In the genomic region with DNA sequence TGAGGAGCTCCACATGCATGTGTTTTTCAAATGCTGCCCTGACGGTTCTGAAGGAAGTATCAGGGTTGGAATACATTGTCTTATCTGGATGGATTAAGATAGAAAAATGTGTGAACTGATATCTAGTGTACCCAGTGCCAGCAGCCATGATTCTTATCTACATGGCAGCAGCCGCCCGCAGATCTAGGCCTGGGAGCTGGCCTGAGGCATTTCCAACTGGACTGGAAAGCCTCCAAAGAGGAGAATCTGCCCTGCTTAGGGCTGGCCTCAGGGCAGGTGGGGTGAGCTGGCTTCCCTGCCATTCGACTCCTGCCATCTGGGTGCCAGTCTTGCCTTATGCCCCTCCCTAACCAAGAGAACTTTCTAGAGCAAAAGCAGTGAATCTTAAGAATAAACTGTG, we compare ENCODE assay signal across 20 cellular contexts.
DNase-seq lines count a peak whose midpoint lies in the region; ATAC-seq and TF ChIP-seq lines count a peak whose summit lies in the region.
"Had no signal": no experiment of that assay in that cellular context is flagged by ENCODE, and none has a peak within 500 bp of the region (broad histone marks: within the 10 kb centered on the region; RNA-seq: fewer than 3 reads in every experiment).

No MANE protein-coding gene starts in this region.

- H3K36me3 ChIP-seq in SK-N-SH (replicated peaks in 1 of 2; ENCODE audit: control insufficient read depth in 1 of 2, insufficient read depth in 2 of 2, low read length in 1 of 2) (peaks cover 16 to 21% of the 10 kb centered on the region in 2 experiments), esophagus muscularis mucosa (no peaks in the 10 kb centered on the region), trophoblast cell (ENCODE audit: control insufficient read depth in 1 of 2, insufficient read depth in 2 of 2, low read length in 2 of 2) (no peaks in the 10 kb centered on the region)
- H3K36me3 ChIP-seq: BLaER1 treated with 17β-estradiol and CSF1 and Interleukin-3, amounts not matched to agents 10 nM and 100 nM; MG63; SJCRH30 had no signal

- CTCF ChIA-PET in SK-N-SH (lab: Yijun Ruan, JAX), result interaction anchor here (0.7 to 1.3 kb wide), 3 partner anchors 20 to 278 kb away, joined by 3 to 9 read pairs (median 3); no protein-coding TSS in a partner anchor
- CTCF ChIA-PET in activated CD8-positive, alpha-beta T cell treated with anti-CD3 and anti-CD28 coated beads for 36 hours (lab: Charles Lee), result interaction anchor here (1.0 kb wide), 1 partner anchor 277 kb away, joined by 3 read pairs; no protein-coding TSS in a partner anchor

- 63% methylated on average over 3 of the region's 4 CpGs for WGBS in SK-N-SH (ENCODE audit: low lambda C conversion rate)
- 50% methylated on average over 4 of the region's 4 CpGs for WGBS in esophagus muscularis mucosa
- no CpG with 5 or more reads among the region's 4 CpGs for WGBS in trophoblast cell (ENCODE audit: extremely low coverage, insufficient coverage, insufficient read length)

- peaks cover 3% of the 10 kb centered on the region for H3K27me3 Mint-ChIP-seq in activated CD8-positive, alpha-beta T cell treated with anti-CD3 and anti-CD28 coated beads for 36 hours
- H3K27me3 Mint-ChIP-seq: CD4-positive, alpha-beta T cell had no signal

- no peak overlapping the region for H2BK120ac ChIP-seq in trophoblast cell (ENCODE audit: insufficient read depth, low read length, poor library complexity)

- H3K9me3 ChIP-seq in SK-N-SH (no peaks in the 10 kb centered on the region), esophagus muscularis mucosa (no peaks in the 10 kb centered on the region), trophoblast cell (ENCODE audit: insufficient read depth, low read depth, low read length) (no peaks in the 10 kb centered on the region)
- H3K9me3 ChIP-seq: BLaER1 treated with 17β-estradiol and CSF1 and Interleukin-3, amounts not matched to agents 10 nM and 100 nM; MG63; SJCRH30 had no signal

- no peak overlapping the region for H4K91ac ChIP-seq in trophoblast cell (ENCODE audit: low read depth, low read length)

- DNase-seq in G401 (ENCODE audit: low spot score) (peak; percentile 81), SK-N-SH (no peak), esophagus muscularis mucosa (ENCODE audit: extremely low spot score) (no peak), trophoblast cell (peak; percentile 51 to 70), cortex of kidney (lab: John Stamatoyannopoulos, UW) (no peak)
- no peak for DNase-seq in activated CD8-positive, alpha-beta T cell treated with anti-CD3 and anti-CD28 coated beads for 36 hours
- DNase-seq: CD4-positive, alpha-beta T cell; KBM-7; MG63; NCI-H2029; NCI-H446 treated with DMSO at 0.1 percent for 48 hours; NCI-H526; NCI-H82; NK-92 treated with Interleukin-12 subunit alpha and Interleukin-12 subunit beta, amount 100 ng/mL, for 24 hours; PC-3; SJCRH30 had no signal

- POLR2A ChIA-PET in SK-N-SH (lab: Yijun Ruan, JAX), result no interaction called here
- POLR2A ChIA-PET in activated CD8-positive, alpha-beta T cell treated with anti-CD3 and anti-CD28 coated beads for 36 hours (lab: Charles Lee), result no interaction called here

- no peak overlapping the region for H3K18ac ChIP-seq in trophoblast cell (ENCODE audit: low read length)

- peaks cover 5% of the 10 kb centered on the region for H3F3A ChIP-seq in SK-N-SH (replicated peaks; ENCODE audit: insufficient read depth)

- H2AFZ ChIP-seq in SK-N-SH (ENCODE audit: low read depth) (no peak overlapping the region), trophoblast cell (ENCODE audit: insufficient read depth, low read length, poor library complexity) (no peak overlapping the region)

- TF ChIP-seq CTCF in SK-N-SH (IDR thresholded peaks at IDR 0.05), result no peak
- TF ChIP-seq CTCF in esophagus muscularis mucosa (IDR thresholded peaks at IDR 0.05), result no peak
- no peak for TF ChIP-seq CTCF in activated CD8-positive, alpha-beta T cell treated with anti-CD3 and anti-CD28 coated beads for 36 hours (IDR thresholded peaks at IDR 0.05)

- H3K9me2 ChIP-seq in SK-N-SH, result no peaks in the 10 kb centered on the region

- no peak overlapping the region for H4K12ac ChIP-seq in trophoblast cell (ENCODE audit: low read depth, low read length)

- H4K20me1 ChIP-seq in SK-N-SH (ENCODE audit: insufficient read depth), result no peaks in the 10 kb centered on the region
- H4K20me1 ChIP-seq: BLaER1 treated with 17β-estradiol and CSF1 and Interleukin-3, amounts not matched to agents 10 nM and 100 nM had no signal

- no peak overlapping the region for H4K8ac ChIP-seq in trophoblast cell (ENCODE audit: low read depth, low read length)

- no peak overlapping the region for H3K4me2 ChIP-seq in SK-N-SH
- H3K4me2 ChIP-seq in trophoblast cell (ENCODE audit: low read length), result no peak overlapping the region
- H3K4me2 ChIP-seq: BLaER1 treated with 17β-estradiol and CSF1 and Interleukin-3, amounts not matched to agents 10 nM and 100 nM had no signal

- no peak overlapping the region for H3K4me3 Mint-ChIP-seq in activated CD8-positive, alpha-beta T cell treated with anti-CD3 and anti-CD28 coated beads for 36 hours
- H3K4me3 Mint-ChIP-seq: CD4-positive, alpha-beta T cell had no signal

- peaks cover 8 to 17% of the 10 kb centered on the region in 2 experiments; a peak in 3 of 4 replicates for H3K4me1 ChIP-seq in SK-N-SH (ENCODE audit: control insufficient read depth in 1 of 2, insufficient read depth in 2 of 2, low read depth in 1 of 2, low read length in 1 of 2)
- H3K4me1 ChIP-seq in esophagus muscularis mucosa, result peaks cover 0 to 33% (median 25%) of the 10 kb centered on the region in 4 donors
- H3K4me1 ChIP-seq in trophoblast cell (ENCODE audit: control insufficient read depth in 1 of 2, insufficient read depth in 2 of 2, low read length in 2 of 2), result no peaks in the 10 kb centered on the region

- H2BK12ac ChIP-seq in trophoblast cell (ENCODE audit: low read length), result no peak overlapping the region

- H3K27ac Mint-ChIP-seq in activated CD8-positive, alpha-beta T cell treated with anti-CD3 and anti-CD28 coated beads for 36 hours, result no peak overlapping the region
- H3K27ac Mint-ChIP-seq: CD4-positive, alpha-beta T cell had no signal

- H3K79me2 ChIP-seq in SK-N-SH (ENCODE audit: insufficient read depth), result peaks cover 27% of the 10 kb centered on the region; the same call in 1 of the 2 replicates
- no peaks in the 10 kb centered on the region for H3K79me2 ChIP-seq in trophoblast cell (ENCODE audit: control insufficient read depth, insufficient read depth, low read length, poor library complexity)

- TF ChIP-seq EP300 in SK-N-SH (IDR thresholded peaks at IDR 0.05; ENCODE audit: borderline replicate concordance in 1 of 2, low read depth in 1 of 2, low read length in 1 of 2), result peak in 1 of 2 experiments; percentile 58; a peak in 1 of 4 replicates
- no peak for TF ChIP-seq EP300 in esophagus muscularis mucosa (IDR thresholded peaks at IDR 0.05)

- H3K9ac ChIP-seq in SK-N-SH (no peak overlapping the region), trophoblast cell (ENCODE audit: low read length) (no peak overlapping the region)
- H3K9ac ChIP-seq: BLaER1 treated with 17β-estradiol and CSF1 and Interleukin-3, amounts not matched to agents 10 nM and 100 nM had no signal

- H2AK5ac ChIP-seq in trophoblast cell (ENCODE audit: low read length), result no peak overlapping the region

- no peak overlapping the region for H3K14ac ChIP-seq in trophoblast cell (ENCODE audit: low read length)

- TF ChIP-seq POLR2A in esophagus muscularis mucosa (IDR thresholded peaks at IDR 0.05; ENCODE audit: low read depth), result no peak

- no peak for ATAC-seq in HG03196 (IDR thresholded peaks at IDR 0.05; ENCODE audit: unreplicated experiment)
- no peak for ATAC-seq in HG03280 (IDR thresholded peaks at IDR 0.05; ENCODE audit: unreplicated experiment)
- no peak for ATAC-seq in activated CD8-positive, alpha-beta T cell treated with anti-CD3 and anti-CD28 coated beads for 36 hours
- ATAC-seq: PC-3, Right ventricle myocardium inferior had no signal

- H3K27me3 ChIP-seq in SK-N-SH (ENCODE audit: insufficient read depth) (no peaks in the 10 kb centered on the region), esophagus muscularis mucosa (no peaks in the 10 kb centered on the region), trophoblast cell (ENCODE audit: insufficient read depth, low read length) (no peaks in the 10 kb centered on the region)
- H3K27me3 ChIP-seq: BLaER1 treated with 17β-estradiol and CSF1 and Interleukin-3, amounts not matched to agents 10 nM and 100 nM; MG63; SJCRH30 had no signal

- no peaks in the 10 kb centered on the region for H3K36me3 Mint-ChIP-seq in activated CD8-positive, alpha-beta T cell treated with anti-CD3 and anti-CD28 coated beads for 36 hours (ENCODE audit: low read depth)

- no peak for TF ChIP-seq RAD21 in SK-N-SH (IDR thresholded peaks at IDR 0.05; ENCODE audit: low read length)

- H3K79me1 ChIP-seq in trophoblast cell (ENCODE audit: low read length), result no peaks in the 10 kb centered on the region

- H3K23ac ChIP-seq in trophoblast cell (ENCODE audit: low read length), result no peak overlapping the region

- no peaks in the 10 kb centered on the region for H3K4me1 Mint-ChIP-seq in activated CD8-positive, alpha-beta T cell treated with anti-CD3 and anti-CD28 coated beads for 36 hours (ENCODE audit: low read depth)

- H3K4me3 ChIP-seq in SK-N-SH (ENCODE audit: low read depth in 2 of 2, low read length in 1 of 2) (no peak overlapping the region), esophagus muscularis mucosa (no peak overlapping the region), trophoblast cell (ENCODE audit: low read depth, low read length) (no peak overlapping the region)
- H3K4me3 ChIP-seq: BLaER1 treated with 17β-estradiol and CSF1 and Interleukin-3, amounts not matched to agents 10 nM and 100 nM; MG63; SJCRH30 had no signal

- no peaks in the 10 kb centered on the region for H3K9me3 Mint-ChIP-seq in activated CD8-positive, alpha-beta T cell treated with anti-CD3 and anti-CD28 coated beads for 36 hours
- H3K9me3 Mint-ChIP-seq: CD4-positive, alpha-beta T cell had no signal

- H2BK5ac ChIP-seq in trophoblast cell (ENCODE audit: low read depth, low read length, poor library complexity), result no peak overlapping the region

- intact Hi-C loops in esophagus muscularis mucosa (cut with DNase I), result no loop called here
- intact Hi-C loops in activated CD8-positive, alpha-beta T cell treated with anti-CD3 and anti-CD28 coated beads for 36 hours (cut with micrococcal nuclease), result no loop called here

- in situ Hi-C loops in G401 (cut with HindIII; ENCODE audit: low sequenced_read_pairs), result no loop called here

- H3K4ac ChIP-seq in trophoblast cell (ENCODE audit: low read depth, low read length), result no peak overlapping the region

- H3K27ac ChIP-seq in SK-N-SH (ENCODE audit: low read depth in 2 of 2, low read length in 1 of 2), result no peak overlapping the region; a peak in 1 of 4 replicates
- peak overlapping the region; percentile 4 to 44 (median 26) for H3K27ac ChIP-seq in esophagus muscularis mucosa (replicated peaks in 1 of 4)
- no peak overlapping the region for H3K27ac ChIP-seq in trophoblast cell (ENCODE audit: low read depth, low read length)
- H3K27ac ChIP-seq: BLaER1 treated with 17β-estradiol and CSF1 and Interleukin-3, amounts not matched to agents 10 nM and 100 nM; SJCRH30 had no signal

TF ChIP-seq in SK-N-SH, 30 proteins besides CTCF, POLR2A, EP300 and RAD21 (continues in another document):
- TF ChIP-seq POLR2AphosphoS5 (IDR thresholded peaks at IDR 0.05; ENCODE audit: low read depth, low read length) (no peak), NFIC (IDR thresholded peaks at IDR 0.05; ENCODE audit: borderline replicate concordance) (no peak), RCOR1 (IDR thresholded peaks at IDR 0.05; ENCODE audit: low read length) (peak; percentile 37; the same call in 1 of the 2 replicates), GATA2 (CRISPR knock-in tag; IDR thresholded peaks at IDR 0.05) (peak; percentile 58)

Comparison
In these comparisons a context has a peak if more than half of its experiments do, and no peak if none do; other contexts are left out.
1. DNase-seq: peak in G401 (single experiment) and trophoblast cell (2 of 2); none in SK-N-SH (single experiment), esophagus muscularis mucosa (single experiment), cortex of kidney (single experiment) and activated CD8-positive, alpha-beta T cell treated with anti-CD3 and anti-CD28 coated beads for 36 hours (single experiment).
2. H3K27ac ChIP-seq: peak in esophagus muscularis mucosa (4 of 4); none in SK-N-SH (0 of 2) and trophoblast cell (single experiment).